In genomic region chr11:3977078-3977477, GRCh38 we compare ENCODE assay signal across 14 cellular contexts.
DNase-seq lines count a peak whose midpoint lies in the region; ATAC-seq and TF ChIP-seq lines count a peak whose summit lies in the region.
"Had no signal": no experiment of that assay in that cellular context is flagged by ENCODE, and none has a peak within 500 bp of the region (broad histone marks: within the 10 kb centered on the region; RNA-seq: fewer than 3 reads in every experiment).

No MANE protein-coding gene starts in this region.

- peak; percentile 74 for ATAC-seq in activated CD4-positive, alpha-beta T cell treated with anti-CD3 and anti-CD28 coated beads for 36 hours
- peak; percentile 43 for ATAC-seq in activated naive CD8-positive, alpha-beta T cell treated with anti-CD3 and anti-CD28 coated beads, Interleukin-2, amount 50 U/mL, for 24 hours
- ATAC-seq in aorta (ENCODE audit: low FRiP score), result no peak

- no peaks in the 10 kb centered on the region for H3K36me3 ChIP-seq in aorta (ENCODE audit: control insufficient read depth in 1 of 2, insufficient read depth in 2 of 2, low read length in 1 of 2)

- H3K27me3 ChIP-seq in aorta (ENCODE audit: control insufficient read depth in 1 of 2, insufficient read depth in 2 of 2, low read length in 1 of 2), result no peaks in the 10 kb centered on the region

- H3K4me1 Mint-ChIP-seq in activated CD4-positive, alpha-beta T cell treated with anti-CD3 and anti-CD28 coated beads for 36 hours, result peaks cover 54% of the 10 kb centered on the region
- H3K4me1 Mint-ChIP-seq in activated naive CD8-positive, alpha-beta T cell treated with anti-CD3 and anti-CD28 coated beads, Interleukin-2, amount 50 U/mL, for 24 hours, result peaks cover 26% of the 10 kb centered on the region
- H3K4me1 Mint-ChIP-seq in activated naive CD8-positive, alpha-beta T cell treated with anti-CD3 and anti-CD28 coated beads for 36 hours, result peaks cover 41% of the 10 kb centered on the region

- no peak overlapping the region for H3K4me3 Mint-ChIP-seq in activated CD4-positive, alpha-beta T cell treated with anti-CD3 and anti-CD28 coated beads for 36 hours
- no peak overlapping the region for H3K4me3 Mint-ChIP-seq in activated naive CD8-positive, alpha-beta T cell treated with anti-CD3 and anti-CD28 coated beads, Interleukin-2, amount 50 U/mL, for 24 hours
- H3K4me3 Mint-ChIP-seq in activated naive CD8-positive, alpha-beta T cell treated with anti-CD3 and anti-CD28 coated beads for 36 hours, result no peak overlapping the region
- H3K4me3 Mint-ChIP-seq: CD14-positive monocyte, HFFc6 had no signal

- whole genome bisulfite sequencing in aorta, 2 donors, result 93 to 95% methylated on average over 1 of the region's 1 CpG

- peaks cover 29% of the 10 kb centered on the region for H3K36me3 Mint-ChIP-seq in activated CD4-positive, alpha-beta T cell treated with anti-CD3 and anti-CD28 coated beads for 36 hours (ENCODE audit: low read depth)
- H3K36me3 Mint-ChIP-seq in activated naive CD8-positive, alpha-beta T cell treated with anti-CD3 and anti-CD28 coated beads, Interleukin-2, amount 50 U/mL, for 24 hours (ENCODE audit: low read depth), result peaks cover 6% of the 10 kb centered on the region
- peaks cover 22% of the 10 kb centered on the region for H3K36me3 Mint-ChIP-seq in activated naive CD8-positive, alpha-beta T cell treated with anti-CD3 and anti-CD28 coated beads for 36 hours

- H3K9me3 ChIP-seq in aorta (ENCODE audit: control insufficient read depth, low read length), result no peaks in the 10 kb centered on the region

- H3K27ac ChIP-seq in aorta (ENCODE audit: low read depth in 1 of 2, low read length in 2 of 2), result no peak overlapping the region
- H3K27ac ChIP-seq: 22Rv1 had no signal

- no peaks in the 10 kb centered on the region for H3K27me3 Mint-ChIP-seq in activated CD4-positive, alpha-beta T cell treated with anti-CD3 and anti-CD28 coated beads for 36 hours
- no peaks in the 10 kb centered on the region for H3K27me3 Mint-ChIP-seq in activated naive CD8-positive, alpha-beta T cell treated with anti-CD3 and anti-CD28 coated beads, Interleukin-2, amount 50 U/mL, for 24 hours
- H3K27me3 Mint-ChIP-seq in activated naive CD8-positive, alpha-beta T cell treated with anti-CD3 and anti-CD28 coated beads for 36 hours, result no peaks in the 10 kb centered on the region

- DNase-seq in activated CD4-positive, alpha-beta T cell treated with anti-CD3 and anti-CD28 coated beads for 36 hours, result no peak
- DNase-seq in activated CD4-positive, alpha-beta T cell treated with anti-CD3 and anti-CD28 coated beads for 48 hours, result no peak
- no peak for DNase-seq in activated naive CD8-positive, alpha-beta T cell treated with anti-CD3 and anti-CD28 coated beads, Interleukin-2, amount 50 U/mL, for 24 hours
- DNase-seq in activated naive CD8-positive, alpha-beta T cell treated with anti-CD3 and anti-CD28 coated beads for 36 hours, result no peak
- DNase-seq in erythroblast (lab: John Stamatoyannopoulos, UW) (peak; percentile 38 to 49), aorta (no peak), SK-N-DZ (ENCODE audit: low spot score) (no peak)
- no peak for DNase-seq in stimulated activated CD4-positive, alpha-beta T cell treated with anti-CD3 and anti-CD28 coated beads, Interleukin-2, amount 100 ng/mL, for 24 hours
- DNase-seq: DMS53, GF-D8, HCEC 1CT, HFFc6 had no signal

- POLR2A ChIA-PET in activated CD4-positive, alpha-beta T cell treated with anti-CD3 and anti-CD28 coated beads for 36 hours (lab: Charles Lee), result interaction anchor here (0.5 to 0.6 kb wide), 2 partner anchors 188 to 192 kb away, joined by 3 to 6 read pairs; no protein-coding TSS in a partner anchor

- CTCF ChIA-PET in activated CD4-positive, alpha-beta T cell treated with anti-CD3 and anti-CD28 coated beads for 36 hours (lab: Charles Lee), result interaction anchor here (0.9 to 3.1 kb wide), 5 partner anchors 13 to 128 kb away, joined by 3 to 16 read pairs (median 4); partner anchors contain the start of gene STIM1

- no peak overlapping the region for H3K27ac Mint-ChIP-seq in activated CD4-positive, alpha-beta T cell treated with anti-CD3 and anti-CD28 coated beads for 36 hours
- no peak overlapping the region for H3K27ac Mint-ChIP-seq in activated naive CD8-positive, alpha-beta T cell treated with anti-CD3 and anti-CD28 coated beads, Interleukin-2, amount 50 U/mL, for 24 hours
- H3K27ac Mint-ChIP-seq in activated naive CD8-positive, alpha-beta T cell treated with anti-CD3 and anti-CD28 coated beads for 36 hours, result no peak overlapping the region
- H3K27ac Mint-ChIP-seq: HFFc6 had no signal

- H3K4me3 ChIP-seq in aorta (ENCODE audit: low read length in 2 of 2), result no peak overlapping the region

- no peaks in the 10 kb centered on the region for H3K9me3 Mint-ChIP-seq in activated CD4-positive, alpha-beta T cell treated with anti-CD3 and anti-CD28 coated beads for 36 hours (ENCODE audit: low read depth)
- H3K9me3 Mint-ChIP-seq in activated naive CD8-positive, alpha-beta T cell treated with anti-CD3 and anti-CD28 coated beads, Interleukin-2, amount 50 U/mL, for 24 hours, result no peaks in the 10 kb centered on the region
- H3K9me3 Mint-ChIP-seq in activated naive CD8-positive, alpha-beta T cell treated with anti-CD3 and anti-CD28 coated beads for 36 hours, result no peaks in the 10 kb centered on the region
- H3K9me3 Mint-ChIP-seq: CD14-positive monocyte, HFFc6 had no signal

- no peaks in the 10 kb centered on the region for H3K4me1 ChIP-seq in aorta (ENCODE audit: control insufficient read depth in 1 of 2, insufficient read depth in 2 of 2, low read length in 2 of 2)

- TF ChIP-seq POLR2A in erythroblast (IDR thresholded peaks at IDR 0.05; ENCODE audit: low read length), result no peak

- intact Hi-C loops in activated CD4-positive, alpha-beta T cell treated with anti-CD3 and anti-CD28 coated beads for 36 hours (cut with DNase I, micrococcal nuclease), result no loop called here
- intact Hi-C loops in aorta (cut with DNase I), result no loop called here

Comparison
In these comparisons a context has a peak if more than half of its experiments do, and no peak if none do; other contexts are left out.
1. DNase-seq: peak in erythroblast (2 of 2); none in activated CD4-positive, alpha-beta T cell treated with anti-CD3 and anti-CD28 coated beads for 36 hours (single experiment), activated CD4-positive, alpha-beta T cell treated with anti-CD3 and anti-CD28 coated beads for 48 hours (single experiment), activated naive CD8-positive, alpha-beta T cell treated with anti-CD3 and anti-CD28 coated beads, Interleukin-2, amount 50 U/mL, for 24 hours (single experiment), activated naive CD8-positive, alpha-beta T cell treated with anti-CD3 and anti-CD28 coated beads for 36 hours (single experiment), aorta (0 of 2), SK-N-DZ (single experiment) and stimulated activated CD4-positive, alpha-beta T cell treated with anti-CD3 and anti-CD28 coated beads, Interleukin-2, amount 100 ng/mL, for 24 hours (0 of 2).